Comparison of ENCODE assay signal across 1 cellular context in genomic region chr6:55212147-55212546, GRCh38.
TF ChIP-seq lines count a peak whose summit lies in the region.

No MANE protein-coding gene starts in this region.

TF ChIP-seq in HEK293, 187 proteins besides CTCF, POLR2A, EP300 and RAD21 (continued from another document and continues in another):
- no peak for TF ChIP-seq ZNF692 (tag by site-specific recombination; IDR thresholded peaks at IDR 0.05)
- peak; percentile 53; the same call in 1 of the 2 replicates for TF ChIP-seq ZNF629 (tag by site-specific recombination; IDR thresholded peaks at IDR 0.05)
- TF ChIP-seq, protein P1, sequence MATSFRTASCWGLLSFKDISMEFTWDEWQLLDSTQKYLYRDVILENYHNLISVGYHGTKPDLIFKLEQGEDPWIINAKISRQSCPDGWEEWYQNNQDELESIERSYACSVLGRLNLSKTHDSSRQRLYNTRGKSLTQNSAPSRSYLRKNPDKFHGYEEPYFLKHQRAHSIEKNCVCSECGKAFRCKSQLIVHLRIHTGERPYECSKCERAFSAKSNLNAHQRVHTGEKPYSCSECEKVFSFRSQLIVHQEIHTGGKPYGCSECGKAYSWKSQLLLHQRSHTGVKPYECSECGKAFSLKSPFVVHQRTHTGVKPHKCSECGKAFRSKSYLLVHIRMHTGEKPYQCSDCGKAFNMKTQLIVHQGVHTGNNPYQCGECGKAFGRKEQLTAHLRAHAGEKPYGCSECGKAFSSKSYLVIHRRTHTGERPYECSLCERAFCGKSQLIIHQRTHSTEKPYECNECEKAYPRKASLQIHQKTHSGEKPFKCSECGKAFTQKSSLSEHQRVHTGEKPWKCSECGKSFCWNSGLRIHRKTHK (tag by site-specific recombination; IDR thresholded peaks at IDR 0.05) = no peak
- peak; percentile 32; the same call in 1 of the 2 replicates for TF ChIP-seq ZNF394 (tag by site-specific recombination; IDR thresholded peaks at IDR 0.05; ENCODE audit: borderline replicate concordance)
- TF ChIP-seq ZNF621 (tag by site-specific recombination; IDR thresholded peaks at IDR 0.05) = no peak
- TF ChIP-seq MZF1 (tag by site-specific recombination; IDR thresholded peaks at IDR 0.05; ENCODE audit: borderline replicate concordance) = peak; percentile 77; the same call in 1 of the 2 replicates
- TF ChIP-seq ZNF549 (tag by site-specific recombination; IDR thresholded peaks at IDR 0.05) = no peak
- TF ChIP-seq YY2 (tag by site-specific recombination; IDR thresholded peaks at IDR 0.05) = no peak
- no peak for TF ChIP-seq ZNF777 (tag by site-specific recombination; IDR thresholded peaks at IDR 0.05; ENCODE audit: borderline replicate concordance)
- peak; percentile 76 for TF ChIP-seq ZEB2 (tag by site-specific recombination; IDR thresholded peaks at IDR 0.05)
- TF ChIP-seq SCRT1 (tag by site-specific recombination; IDR thresholded peaks at IDR 0.05; ENCODE audit: borderline replicate concordance) = no peak
- TF ChIP-seq ZNF416 (tag by site-specific recombination; IDR thresholded peaks at IDR 0.05) = no peak
- TF ChIP-seq, protein P2, sequence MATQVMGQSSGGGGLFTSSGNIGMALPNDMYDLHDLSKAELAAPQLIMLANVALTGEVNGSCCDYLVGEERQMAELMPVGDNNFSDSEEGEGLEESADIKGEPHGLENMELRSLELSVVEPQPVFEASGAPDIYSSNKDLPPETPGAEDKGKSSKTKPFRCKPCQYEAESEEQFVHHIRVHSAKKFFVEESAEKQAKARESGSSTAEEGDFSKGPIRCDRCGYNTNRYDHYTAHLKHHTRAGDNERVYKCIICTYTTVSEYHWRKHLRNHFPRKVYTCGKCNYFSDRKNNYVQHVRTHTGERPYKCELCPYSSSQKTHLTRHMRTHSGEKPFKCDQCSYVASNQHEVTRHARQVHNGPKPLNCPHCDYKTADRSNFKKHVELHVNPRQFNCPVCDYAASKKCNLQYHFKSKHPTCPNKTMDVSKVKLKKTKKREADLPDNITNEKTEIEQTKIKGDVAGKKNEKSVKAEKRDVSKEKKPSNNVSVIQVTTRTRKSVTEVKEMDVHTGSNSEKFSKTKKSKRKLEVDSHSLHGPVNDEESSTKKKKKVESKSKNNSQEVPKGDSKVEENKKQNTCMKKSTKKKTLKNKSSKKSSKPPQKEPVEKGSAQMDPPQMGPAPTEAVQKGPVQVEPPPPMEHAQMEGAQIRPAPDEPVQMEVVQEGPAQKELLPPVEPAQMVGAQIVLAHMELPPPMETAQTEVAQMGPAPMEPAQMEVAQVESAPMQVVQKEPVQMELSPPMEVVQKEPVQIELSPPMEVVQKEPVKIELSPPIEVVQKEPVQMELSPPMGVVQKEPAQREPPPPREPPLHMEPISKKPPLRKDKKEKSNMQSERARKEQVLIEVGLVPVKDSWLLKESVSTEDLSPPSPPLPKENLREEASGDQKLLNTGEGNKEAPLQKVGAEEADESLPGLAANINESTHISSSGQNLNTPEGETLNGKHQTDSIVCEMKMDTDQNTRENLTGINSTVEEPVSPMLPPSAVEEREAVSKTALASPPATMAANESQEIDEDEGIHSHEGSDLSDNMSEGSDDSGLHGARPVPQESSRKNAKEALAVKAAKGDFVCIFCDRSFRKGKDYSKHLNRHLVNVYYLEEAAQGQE (tag by site-specific recombination; IDR thresholded peaks at IDR 0.05) = no peak
- no peak for TF ChIP-seq RBAK (tag by site-specific recombination; IDR thresholded peaks at IDR 0.05)
- no peak for TF ChIP-seq ZNF670 (tag by site-specific recombination; IDR thresholded peaks at IDR 0.05; ENCODE audit: low read depth)
- no peak for TF ChIP-seq ZNF37A (tag by site-specific recombination; IDR thresholded peaks at IDR 0.05)
- TF ChIP-seq ZNF596 (tag by site-specific recombination; IDR thresholded peaks at IDR 0.05) = no peak
- TF ChIP-seq, protein P3, sequence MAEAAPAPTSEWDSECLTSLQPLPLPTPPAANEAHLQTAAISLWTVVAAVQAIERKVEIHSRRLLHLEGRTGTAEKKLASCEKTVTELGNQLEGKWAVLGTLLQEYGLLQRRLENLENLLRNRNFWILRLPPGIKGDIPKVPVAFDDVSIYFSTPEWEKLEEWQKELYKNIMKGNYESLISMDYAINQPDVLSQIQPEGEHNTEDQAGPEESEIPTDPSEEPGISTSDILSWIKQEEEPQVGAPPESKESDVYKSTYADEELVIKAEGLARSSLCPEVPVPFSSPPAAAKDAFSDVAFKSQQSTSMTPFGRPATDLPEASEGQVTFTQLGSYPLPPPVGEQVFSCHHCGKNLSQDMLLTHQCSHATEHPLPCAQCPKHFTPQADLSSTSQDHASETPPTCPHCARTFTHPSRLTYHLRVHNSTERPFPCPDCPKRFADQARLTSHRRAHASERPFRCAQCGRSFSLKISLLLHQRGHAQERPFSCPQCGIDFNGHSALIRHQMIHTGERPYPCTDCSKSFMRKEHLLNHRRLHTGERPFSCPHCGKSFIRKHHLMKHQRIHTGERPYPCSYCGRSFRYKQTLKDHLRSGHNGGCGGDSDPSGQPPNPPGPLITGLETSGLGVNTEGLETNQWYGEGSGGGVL (tag by site-specific recombination; IDR thresholded peaks at IDR 0.05) = peak; percentile 82
- TF ChIP-seq, protein P4, sequence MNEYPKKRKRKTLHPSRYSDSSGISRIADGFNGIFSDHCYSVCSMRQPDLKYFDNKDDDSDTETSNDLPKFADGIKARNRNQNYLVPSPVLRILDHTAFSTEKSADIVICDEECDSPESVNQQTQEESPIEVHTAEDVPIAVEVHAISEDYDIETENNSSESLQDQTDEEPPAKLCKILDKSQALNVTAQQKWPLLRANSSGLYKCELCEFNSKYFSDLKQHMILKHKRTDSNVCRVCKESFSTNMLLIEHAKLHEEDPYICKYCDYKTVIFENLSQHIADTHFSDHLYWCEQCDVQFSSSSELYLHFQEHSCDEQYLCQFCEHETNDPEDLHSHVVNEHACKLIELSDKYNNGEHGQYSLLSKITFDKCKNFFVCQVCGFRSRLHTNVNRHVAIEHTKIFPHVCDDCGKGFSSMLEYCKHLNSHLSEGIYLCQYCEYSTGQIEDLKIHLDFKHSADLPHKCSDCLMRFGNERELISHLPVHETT (tag by site-specific recombination; IDR thresholded peaks at IDR 0.05) = no peak
- no peak for TF ChIP-seq KLF1 (tag by site-specific recombination; IDR thresholded peaks at IDR 0.05)
- no peak for TF ChIP-seq ZNF175 (tag by site-specific recombination; IDR thresholded peaks at IDR 0.05)
- TF ChIP-seq ZNF350 (tag by site-specific recombination; IDR thresholded peaks at IDR 0.05) = 0 out of 2 replicates have a peak, but pooled peaks have one; percentile 15
- TF ChIP-seq ZNF585B (tag by site-specific recombination; IDR thresholded peaks at IDR 0.05) = no peak
- no peak for TF ChIP-seq ZNF157 (tag by site-specific recombination; IDR thresholded peaks at IDR 0.05)
- TF ChIP-seq KLF8 (tag by site-specific recombination; IDR thresholded peaks at IDR 0.05) = peak; percentile 64; the same call in 1 of the 2 replicates
- no peak for TF ChIP-seq SP3 (tag by site-specific recombination; IDR thresholded peaks at IDR 0.05)
- no peak for TF ChIP-seq ZNF473 (tag by site-specific recombination; IDR thresholded peaks at IDR 0.05)
- TF ChIP-seq, protein P5, sequence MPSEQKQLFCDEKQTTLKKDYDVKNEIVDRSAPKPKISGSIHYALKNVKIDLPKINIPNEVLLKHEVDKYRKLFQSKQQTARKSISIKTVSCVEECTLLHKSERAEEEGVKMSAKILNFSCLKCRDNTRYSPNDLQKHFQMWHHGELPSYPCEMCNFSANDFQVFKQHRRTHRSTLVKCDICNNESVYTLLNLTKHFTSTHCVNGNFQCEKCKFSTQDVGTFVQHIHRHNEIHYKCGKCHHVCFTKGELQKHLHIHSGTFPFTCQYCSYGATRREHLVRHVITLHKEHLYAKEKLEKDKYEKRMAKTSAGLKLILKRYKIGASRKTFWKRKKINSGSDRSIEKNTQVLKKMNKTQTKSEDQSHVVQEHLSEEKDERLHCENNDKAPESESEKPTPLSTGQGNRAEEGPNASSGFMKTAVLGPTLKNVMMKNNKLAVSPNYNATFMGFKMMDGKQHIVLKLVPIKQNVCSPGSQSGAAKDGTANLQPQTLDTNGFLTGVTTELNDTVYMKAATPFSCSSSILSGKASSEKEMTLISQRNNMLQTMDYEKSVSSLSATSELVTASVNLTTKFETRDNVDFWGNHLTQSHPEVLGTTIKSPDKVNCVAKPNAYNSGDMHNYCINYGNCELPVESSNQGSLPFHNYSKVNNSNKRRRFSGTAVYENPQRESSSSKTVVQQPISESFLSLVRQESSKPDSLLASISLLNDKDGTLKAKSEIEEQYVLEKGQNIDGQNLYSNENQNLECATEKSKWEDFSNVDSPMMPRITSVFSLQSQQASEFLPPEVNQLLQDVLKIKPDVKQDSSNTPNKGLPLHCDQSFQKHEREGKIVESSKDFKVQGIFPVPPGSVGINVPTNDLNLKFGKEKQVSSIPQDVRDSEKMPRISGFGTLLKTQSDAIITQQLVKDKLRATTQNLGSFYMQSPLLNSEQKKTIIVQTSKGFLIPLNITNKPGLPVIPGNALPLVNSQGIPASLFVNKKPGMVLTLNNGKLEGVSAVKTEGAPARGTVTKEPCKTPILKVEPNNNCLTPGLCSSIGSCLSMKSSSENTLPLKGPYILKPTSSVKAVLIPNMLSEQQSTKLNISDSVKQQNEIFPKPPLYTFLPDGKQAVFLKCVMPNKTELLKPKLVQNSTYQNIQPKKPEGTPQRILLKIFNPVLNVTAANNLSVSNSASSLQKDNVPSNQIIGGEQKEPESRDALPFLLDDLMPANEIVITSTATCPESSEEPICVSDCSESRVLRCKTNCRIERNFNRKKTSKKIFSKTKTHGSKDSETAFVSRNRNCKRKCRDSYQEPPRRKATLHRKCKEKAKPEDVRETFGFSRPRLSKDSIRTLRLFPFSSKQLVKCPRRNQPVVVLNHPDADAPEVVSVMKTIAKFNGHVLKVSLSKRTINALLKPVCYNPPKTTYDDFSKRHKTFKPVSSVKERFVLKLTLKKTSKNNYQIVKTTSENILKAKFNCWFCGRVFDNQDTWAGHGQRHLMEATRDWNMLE (tag by site-specific recombination; conservative IDR thresholded peaks at IDR 0.05; ENCODE audit: low read depth) = 0 out of 2 replicates have a peak, but pooled peaks have one; percentile 24
- TF ChIP-seq, protein P6, sequence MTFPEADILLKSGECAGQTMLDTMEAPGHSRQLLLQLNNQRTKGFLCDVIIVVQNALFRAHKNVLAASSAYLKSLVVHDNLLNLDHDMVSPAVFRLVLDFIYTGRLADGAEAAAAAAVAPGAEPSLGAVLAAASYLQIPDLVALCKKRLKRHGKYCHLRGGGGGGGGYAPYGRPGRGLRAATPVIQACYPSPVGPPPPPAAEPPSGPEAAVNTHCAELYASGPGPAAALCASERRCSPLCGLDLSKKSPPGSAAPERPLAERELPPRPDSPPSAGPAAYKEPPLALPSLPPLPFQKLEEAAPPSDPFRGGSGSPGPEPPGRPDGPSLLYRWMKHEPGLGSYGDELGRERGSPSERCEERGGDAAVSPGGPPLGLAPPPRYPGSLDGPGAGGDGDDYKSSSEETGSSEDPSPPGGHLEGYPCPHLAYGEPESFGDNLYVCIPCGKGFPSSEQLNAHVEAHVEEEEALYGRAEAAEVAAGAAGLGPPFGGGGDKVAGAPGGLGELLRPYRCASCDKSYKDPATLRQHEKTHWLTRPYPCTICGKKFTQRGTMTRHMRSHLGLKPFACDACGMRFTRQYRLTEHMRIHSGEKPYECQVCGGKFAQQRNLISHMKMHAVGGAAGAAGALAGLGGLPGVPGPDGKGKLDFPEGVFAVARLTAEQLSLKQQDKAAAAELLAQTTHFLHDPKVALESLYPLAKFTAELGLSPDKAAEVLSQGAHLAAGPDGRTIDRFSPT (tag by site-specific recombination; IDR thresholded peaks at IDR 0.05) = peak; percentile 49; the same call in 1 of the 2 replicates
- 0 out of 2 replicates have a peak, but pooled peaks have one; percentile 11 for TF ChIP-seq SP2 (tag by site-specific recombination; IDR thresholded peaks at IDR 0.05)
- no peak for TF ChIP-seq ZBTB6 (tag by site-specific recombination; IDR thresholded peaks at IDR 0.05)
- TF ChIP-seq HOXD13 (CRISPR knock-in tag; IDR thresholded peaks at IDR 0.05; ENCODE audit: borderline replicate concordance) = peak; percentile 50; the same call in 1 of the 2 replicates
- peak; percentile 48; the same call in 1 of the 2 replicates for TF ChIP-seq PRDM10 (tag by site-specific recombination; IDR thresholded peaks at IDR 0.05)
- TF ChIP-seq BCL11B (tag by site-specific recombination; IDR thresholded peaks at IDR 0.05; ENCODE audit: low read depth) = no peak
- TF ChIP-seq ZBTB21 (tag by site-specific recombination; IDR thresholded peaks at IDR 0.05) = no peak
